20 cellular contexts compared by ENCODE assay signal in the genomic region with DNA sequence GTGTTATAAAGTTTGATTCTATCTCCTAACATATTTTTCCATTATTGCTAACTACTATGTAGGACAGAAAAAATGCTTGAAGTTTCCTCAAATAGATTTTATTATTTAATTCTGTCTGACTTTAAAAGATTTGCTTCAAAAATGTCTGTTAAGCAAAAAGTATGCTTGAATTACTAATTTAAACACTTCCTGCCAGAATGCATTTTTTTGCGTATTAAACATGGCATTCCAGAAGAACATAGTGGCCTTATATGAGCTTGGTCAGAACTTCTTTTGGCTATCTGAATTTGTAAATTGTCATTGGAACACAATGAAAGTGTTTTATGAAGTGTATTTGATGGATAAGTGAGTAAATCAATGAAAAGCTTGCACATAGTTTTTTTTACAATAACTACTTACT.
"Had no signal": no experiment of that assay in that cellular context is flagged by ENCODE, and none has a peak within 500 bp of the region (broad histone marks: within the 10 kb centered on the region; RNA-seq: fewer than 3 reads in every experiment).

No MANE protein-coding gene starts in this region.

- FAIRE-seq: urothelium cell line had no signal

- DNase-seq: activated B cell treated with CpG ODN at 0.5 μM for 24 hours; activated CD4-positive, alpha-beta memory T cell treated with anti-CD3 and anti-CD28 coated beads for 36 hours; activated CD4-positive, alpha-beta T cell treated with anti-CD3 and anti-CD28 coated beads for 4 hours; activated naive CD8-positive, alpha-beta T cell treated with anti-CD3 and anti-CD28 coated beads for 36 hours; activated T-cell treated with anti-CD3 and anti-CD28 coated beads for 4 hours; colonic mucosa; erythroblast; kidney; left lung; posterior cingulate gyrus had no signal

- H3K9me3 Mint-ChIP-seq: activated B cell treated with CpG ODN at 0.5 μM for 24 hours; activated CD4-positive, alpha-beta memory T cell treated with anti-CD3 and anti-CD28 coated beads for 36 hours; activated naive CD8-positive, alpha-beta T cell treated with anti-CD3 and anti-CD28 coated beads for 36 hours; activated T-helper 1 cell treated with anti-CD3 and anti-CD28 coated beads, Interleukin-12 subunit alpha, Interleukin-12 subunit beta, Interleukin-2, Interleukin-4 antibody, amounts not matched to agents 30 ng/mL and 10 ng/mL and 1 ng/mL, durations not matched to agents 14 hours and 24 hours and 36 hours; central memory CD8-positive, alpha-beta T cell; mesothelial cell of epicardium; natural killer cell treated with Interleukin-12 subunit alpha and Interleukin-12 subunit beta and Interleukin-15 and Interleukin-18, amount 100 ng/mL, for 72 hours; stimulated activated naive CD8-positive, alpha-beta T cell treated with anti-CD3 and anti-CD28 coated beads, Interleukin-15, Interleukin-2, amounts not matched to agents 100 ng/mL and 50 ng/mL, for 24 hours; T-helper 2 cell treated with Interferon-gamma antibody and Interleukin-4, amounts not matched to agents 5 μg/mL and 100 μg/mL, for 36 hours had no signal

- H3K27ac ChIP-seq: colonic mucosa, hepatocyte, left lung, neutrophil, tibial nerve had no signal

- H3K4me2 ChIP-seq: hepatocyte had no signal

- H2AFZ ChIP-seq: hepatocyte had no signal

- H3K27me3 Mint-ChIP-seq: activated B cell treated with CpG ODN at 0.5 μM for 24 hours; activated CD4-positive, alpha-beta memory T cell treated with anti-CD3 and anti-CD28 coated beads for 36 hours; activated naive CD8-positive, alpha-beta T cell treated with anti-CD3 and anti-CD28 coated beads for 36 hours; central memory CD8-positive, alpha-beta T cell; natural killer cell treated with Interleukin-12 subunit alpha and Interleukin-12 subunit beta and Interleukin-15 and Interleukin-18, amount 100 ng/mL, for 72 hours; stimulated activated naive CD8-positive, alpha-beta T cell treated with anti-CD3 and anti-CD28 coated beads, Interleukin-15, Interleukin-2, amounts not matched to agents 100 ng/mL and 50 ng/mL, for 24 hours had no signal

- H3K27ac Mint-ChIP-seq: activated B cell treated with CpG ODN at 0.5 μM for 24 hours; activated CD4-positive, alpha-beta memory T cell treated with anti-CD3 and anti-CD28 coated beads for 36 hours; activated naive CD8-positive, alpha-beta T cell treated with anti-CD3 and anti-CD28 coated beads for 36 hours; activated T-helper 1 cell treated with anti-CD3 and anti-CD28 coated beads, Interleukin-12 subunit alpha, Interleukin-12 subunit beta, Interleukin-2, Interleukin-4 antibody, amounts not matched to agents 30 ng/mL and 10 ng/mL and 1 ng/mL, durations not matched to agents 14 hours and 24 hours and 36 hours; mesothelial cell of epicardium; natural killer cell treated with Interleukin-12 subunit alpha and Interleukin-12 subunit beta and Interleukin-15 and Interleukin-18, amount 100 ng/mL, for 72 hours; stimulated activated naive CD8-positive, alpha-beta T cell treated with anti-CD3 and anti-CD28 coated beads, Interleukin-15, Interleukin-2, amounts not matched to agents 100 ng/mL and 50 ng/mL, for 24 hours; T-helper 2 cell treated with Interferon-gamma antibody and Interleukin-4, amounts not matched to agents 5 μg/mL and 100 μg/mL, for 36 hours had no signal

- H3K4me1 ChIP-seq: colonic mucosa, left lung, tibial nerve had no signal

- H3K36me3 ChIP-seq: colonic mucosa, left lung, neutrophil had no signal

- H3K4me3 ChIP-seq: colonic mucosa, hepatocyte, left lung, tibial nerve had no signal

- H3K27me3 ChIP-seq: colonic mucosa, hepatocyte, left lung, neutrophil, tibial nerve had no signal

- H3K4me1 Mint-ChIP-seq: activated B cell treated with CpG ODN at 0.5 μM for 24 hours had no signal

- H3K4me3 Mint-ChIP-seq: activated B cell treated with CpG ODN at 0.5 μM for 24 hours; activated CD4-positive, alpha-beta memory T cell treated with anti-CD3 and anti-CD28 coated beads for 36 hours; activated naive CD8-positive, alpha-beta T cell treated with anti-CD3 and anti-CD28 coated beads for 36 hours; activated T-helper 1 cell treated with anti-CD3 and anti-CD28 coated beads, Interleukin-12 subunit alpha, Interleukin-12 subunit beta, Interleukin-2, Interleukin-4 antibody, amounts not matched to agents 30 ng/mL and 10 ng/mL and 1 ng/mL, durations not matched to agents 14 hours and 24 hours and 36 hours; central memory CD8-positive, alpha-beta T cell; mesothelial cell of epicardium; natural killer cell treated with Interleukin-12 subunit alpha and Interleukin-12 subunit beta and Interleukin-15 and Interleukin-18, amount 100 ng/mL, for 72 hours; stimulated activated naive CD8-positive, alpha-beta T cell treated with anti-CD3 and anti-CD28 coated beads, Interleukin-15, Interleukin-2, amounts not matched to agents 100 ng/mL and 50 ng/mL, for 24 hours; T-helper 2 cell treated with Interferon-gamma antibody and Interleukin-4, amounts not matched to agents 5 μg/mL and 100 μg/mL, for 36 hours had no signal

- H3K36me3 Mint-ChIP-seq: natural killer cell treated with Interleukin-12 subunit alpha and Interleukin-12 subunit beta and Interleukin-15 and Interleukin-18, amount 100 ng/mL, for 72 hours had no signal

- H3K9me3 ChIP-seq: colonic mucosa, left lung, neutrophil, tibial nerve had no signal

- ATAC-seq: left lung; natural killer cell treated with Interleukin-12 subunit alpha and Interleukin-12 subunit beta and Interleukin-15 and Interleukin-18, amount 100 ng/mL, for 72 hours had no signal
